12 cellular contexts compared by ENCODE assay signal in the genomic region with DNA sequence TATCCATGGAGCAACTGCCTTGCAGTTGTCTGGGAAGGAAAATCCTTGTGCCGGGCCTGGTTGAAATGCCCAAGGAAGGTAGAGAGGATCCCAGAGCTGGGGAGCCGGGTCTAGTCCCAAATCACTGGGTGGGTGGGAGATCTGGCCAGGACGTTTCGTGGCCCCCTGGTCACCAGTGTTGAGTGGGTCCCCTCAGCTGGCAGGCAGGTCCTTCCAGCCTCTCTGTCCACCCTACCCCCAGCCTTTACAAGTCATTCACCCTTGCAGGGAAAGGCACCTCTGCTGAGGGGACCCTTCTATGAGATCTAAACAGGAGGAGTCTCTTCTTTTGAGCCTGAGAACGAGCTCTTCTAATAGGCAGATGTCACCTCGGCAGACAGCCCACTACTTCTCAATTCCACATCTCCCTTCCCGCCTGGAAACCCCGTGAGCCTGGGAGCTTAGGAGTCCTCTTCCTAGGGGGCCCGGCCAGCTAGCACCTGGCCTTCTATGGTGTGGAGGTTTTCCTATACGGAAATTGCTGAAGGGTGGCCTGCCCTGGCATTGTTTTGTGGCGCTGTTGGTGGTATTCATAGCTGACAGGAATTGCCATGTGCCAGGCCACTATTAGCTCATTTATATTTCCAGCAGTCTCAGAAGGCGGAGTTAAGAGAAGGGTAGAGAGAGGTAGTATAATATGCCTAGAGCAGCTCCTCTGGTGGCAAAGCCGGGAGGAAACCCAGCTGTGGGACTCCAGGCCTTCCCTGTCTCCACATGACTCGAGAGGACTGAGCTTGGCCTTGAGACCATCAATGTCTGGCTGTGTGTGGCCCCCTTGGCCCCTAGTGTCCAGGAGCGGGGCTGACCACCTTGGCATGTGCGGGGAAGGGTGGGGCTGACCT. TPM values are rescaled to one million over a fixed set of nuclear protein-coding genes. Genes with fewer than 3 reads are reported as not detected.
DNase-seq lines count a peak whose midpoint lies in the region; ATAC-seq and TF ChIP-seq lines count a peak whose summit lies in the region.
"Had no signal": no experiment of that assay in that cellular context is flagged by ENCODE, and none has a peak within 500 bp of the region (broad histone marks: within the 10 kb centered on the region; RNA-seq: fewer than 3 reads in every experiment).

No MANE protein-coding gene starts in this region.

- 75 to 89% methylated on average over 16 of the region's 16 CpGs for WGBS in lung, 2 donors
- WGBS in transverse colon (ENCODE audit: low coverage in 1 of 2), 2 donors, result 82 to 92% methylated on average over 2 to 16 of the region's 16 CpGs

- H3K36me3 ChIP-seq in lung (ENCODE audit: control insufficient read depth in 2 of 2, insufficient read depth in 2 of 2, low read length in 2 of 2) (peaks cover 0 to 7% of the 10 kb centered on the region in 2 donors), transverse colon (no peaks in the 10 kb centered on the region)

- H3K4me1 ChIP-seq in lung (ENCODE audit: control insufficient read depth in 2 of 2, insufficient read depth in 2 of 2, low read length in 2 of 2) (peaks cover 47 to 52% of the 10 kb centered on the region in 2 donors), transverse colon (peaks cover 27 to 53% (median 34%) of the 10 kb centered on the region in 4 donors)

- no peak for TF ChIP-seq EP300 in transverse colon (IDR thresholded peaks at IDR 0.05; ENCODE audit: low read depth)

- in situ Hi-C loops in transverse colon (cut with MboI; ENCODE audit: low pct_ligation_motif_present in 1 of 4, low pct_unique_long_range_greater_than_20kb in 1 of 4, low sequenced_read_pairs in 3 of 4), result loop anchor here in 1 of 4 donors (10.0 kb wide), 1 partner anchor 61 kb away; no protein-coding TSS in a partner anchor

- H3K4me3 ChIP-seq in lung (no peak overlapping the region), transverse colon (no peak overlapping the region)

- ATAC-seq in lung (ENCODE audit: insufficient read depth, low FRiP score) (no peak), GM21360 (IDR thresholded peaks at IDR 0.05; ENCODE audit: unreplicated experiment) (no peak), GM19395 (IDR thresholded peaks at IDR 0.05; ENCODE audit: unreplicated experiment) (no peak)

- H3K27ac ChIP-seq in lung (ENCODE audit: low read depth in 1 of 2, low read length in 1 of 2), result peak overlapping the region; percentile 67 to 87
- H3K27ac ChIP-seq in transverse colon, result peak overlapping the region; percentile 32 to 56 (median 44)

- H3K27me3 ChIP-seq in lung (ENCODE audit: control insufficient read depth, insufficient read depth) (no peaks in the 10 kb centered on the region), transverse colon (no peaks in the 10 kb centered on the region)

- intact Hi-C loops in transverse colon (cut with DNase I; ENCODE audit: low total_unique reads), result no loop called here

- no peaks in the 10 kb centered on the region for H3K9me3 ChIP-seq in lung (ENCODE audit: control insufficient read depth in 2 of 2, insufficient read depth in 1 of 2, low read length in 1 of 2)
- H3K9me3 ChIP-seq in transverse colon, result no peaks in the 10 kb centered on the region

- no peak for TF ChIP-seq CTCF in lung (IDR thresholded peaks at IDR 0.05; ENCODE audit: control extremely low read depth, extremely low read depth)
- no peak for TF ChIP-seq CTCF in transverse colon (IDR thresholded peaks at IDR 0.05)

- DNase-seq in NCI-H2107 treated with DMSO at 0.1 percent for 48 hours (lab: John Stamatoyannopoulos, UW; ENCODE audit: unreplicated experiment) (peak; percentile 43), NCI-H2107 (lab: John Stamatoyannopoulos, UW) (no peak), dermis blood vessel endothelial cell (peak; percentile 73), lung (ENCODE audit: low spot score) (no peak), transverse colon (no peak)
- no peak for DNase-seq in activated T-cell treated with anti-CD3 and anti-CD28 coated beads, Interleukin-2, amount 50 U/mL, for 1 hour
- DNase-seq: effector memory CD4-positive, alpha-beta T cell; NCI-H1694 treated with DMSO at 0.1 percent for 48 hours; stimulated activated CD4-positive, alpha-beta T cell treated with anti-CD3 and anti-CD28 coated beads, Interleukin-4, amount 100 ng/mL, for 4 hours; SW 1271 had no signal

- no peak for TF ChIP-seq POLR2A in transverse colon (IDR thresholded peaks at IDR 0.05)

RNA-seq across cellular contexts. Expression of a gene that starts 13.3 kb away (rescaled TPM):
- total RNA-seq in dermis blood vessel endothelial cell (105 and 175 TPM in 2 replicates), lung (100 to 1,000 TPM; 181 to 342 TPM), transverse colon (100 to 1,000 TPM; 124 to 368 (median 158) TPM)
- 100 to 1,000 TPM; 121 to 168 TPM for polyA plus RNA-seq in lung

Comparison
In these comparisons a context has a peak if more than half of its experiments do, and no peak if none do; other contexts are left out.
1. DNase-seq: peak in NCI-H2107 treated with DMSO at 0.1 percent for 48 hours (single experiment) and dermis blood vessel endothelial cell (single experiment); none in NCI-H2107 (single experiment), lung (single experiment), transverse colon (single experiment) and activated T-cell treated with anti-CD3 and anti-CD28 coated beads, Interleukin-2, amount 50 U/mL, for 1 hour (single experiment).